ENCODE assay signal across 19 cellular contexts in the genomic region with DNA sequence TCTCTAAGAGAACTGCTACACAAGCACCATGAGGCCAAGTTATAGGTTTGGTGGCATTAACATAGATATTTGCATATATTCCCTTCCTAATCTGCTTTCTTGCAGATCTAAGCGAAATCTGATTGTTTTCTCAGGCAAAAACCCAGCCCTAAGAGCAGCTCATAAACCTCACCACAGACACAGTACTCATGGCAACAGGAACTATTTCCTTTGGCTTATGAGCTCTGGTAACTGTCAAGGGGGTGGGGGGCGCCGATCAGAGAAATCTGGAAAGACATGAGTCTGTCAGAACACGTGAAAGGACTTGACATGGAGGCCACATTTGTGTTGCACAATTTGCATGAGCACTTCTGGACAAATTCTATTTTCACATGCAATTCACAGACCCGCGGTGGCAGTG.
"Had no signal": no experiment of that assay in that cellular context is flagged by ENCODE, and none has a peak within 500 bp of the region (broad histone marks: within the 10 kb centered on the region; RNA-seq: fewer than 3 reads in every experiment).

No MANE protein-coding gene starts in this region.

- H3K36me3 ChIP-seq: breast epithelium, esophagus muscularis mucosa, gastroesophageal sphincter, heart left ventricle, left ventricle myocardium inferior, prostate gland, right atrium auricular region, suprapubic skin, transverse colon, vagina had no signal

- H3K4me3 ChIP-seq: breast epithelium, esophagus muscularis mucosa, gastroesophageal sphincter, heart left ventricle, left ventricle myocardium inferior, prostate gland, right atrium auricular region, suprapubic skin, transverse colon, vagina had no signal

- H3K4me1 ChIP-seq: breast epithelium, esophagus muscularis mucosa, gastroesophageal sphincter, prostate gland, right atrium auricular region, suprapubic skin, transverse colon, vagina had no signal

- DNase-seq: activated CD4-positive, alpha-beta memory T cell treated with anti-CD3 and anti-CD28 coated beads, Interleukin-2, amount 10 ng/mL, durations not matched to agents 7 days and 5 days; activated CD4-positive, alpha-beta T cell treated with anti-CD3 and anti-CD28 coated beads for 4 hours; activated naive CD4-positive, alpha-beta T cell treated with anti-CD3 and anti-CD28 coated beads, Interleukin-2, amount 10 ng/mL, durations not matched to agents 7 days and 5 days; activated naive CD8-positive, alpha-beta T cell treated with anti-CD3 and anti-CD28 coated beads, Interleukin-2, amount 50 U/mL, for 24 hours; activated T-cell treated with anti-CD3 and anti-CD28 coated beads, Interleukin-2, amount 50 U/mL, for 1 hour; aorta; cortex of kidney; effector CD8-positive, alpha-beta T cell; heart left ventricle; left ventricle myocardium inferior; mammary epithelial cell; transverse colon had no signal

- H3K9me3 ChIP-seq: breast epithelium, esophagus muscularis mucosa, gastroesophageal sphincter, heart left ventricle, left ventricle myocardium inferior, prostate gland, right atrium auricular region, suprapubic skin, transverse colon, vagina had no signal

- H3K27ac ChIP-seq: breast epithelium, esophagus muscularis mucosa, gastroesophageal sphincter, heart left ventricle, left ventricle myocardium inferior, prostate gland, right atrium auricular region, suprapubic skin, transverse colon, vagina had no signal

- H3K27me3 ChIP-seq: breast epithelium, esophagus muscularis mucosa, gastroesophageal sphincter, heart left ventricle, right atrium auricular region, suprapubic skin, transverse colon, vagina had no signal
